ENCODE assay signal across 10 cellular contexts in the genomic region with DNA sequence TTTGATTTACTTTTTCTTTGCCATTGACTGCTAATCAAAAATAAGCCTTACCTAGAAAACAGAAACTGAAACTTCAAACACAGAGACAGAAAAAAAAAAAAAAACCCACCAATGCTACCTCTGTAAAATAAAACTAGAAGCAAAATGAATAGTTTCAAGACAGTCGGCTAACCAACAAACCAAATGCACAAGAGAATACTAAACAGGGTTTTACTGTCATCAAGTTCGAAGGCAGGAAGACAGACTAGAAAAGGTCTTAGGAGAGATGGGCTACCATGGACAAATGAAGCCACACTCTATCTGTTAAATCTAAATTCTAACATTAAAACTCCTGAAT. TPM values are rescaled to one million over a fixed set of nuclear protein-coding genes. Genes with fewer than 3 reads are reported as not detected.
DNase-seq lines count a peak whose midpoint lies in the region; ATAC-seq lines count a peak whose summit lies in the region.
"Had no signal": no experiment of that assay in that cellular context is flagged by ENCODE, and none has a peak within 500 bp of the region (broad histone marks: within the 10 kb centered on the region; RNA-seq: fewer than 3 reads in every experiment).

No MANE protein-coding gene starts in this region.

- no peaks in the 10 kb centered on the region for H3K9me3 ChIP-seq in CD8-positive, alpha-beta memory T cell (ENCODE audit: low read length)

- CTCF ChIA-PET in CD8-positive, alpha-beta memory T cell (lab: Charles Lee): no interaction called here

- H3K27ac Mint-ChIP-seq in CD8-positive, alpha-beta memory T cell: peak overlapping the region; percentile 83 to 99 (median 93)
- H3K27ac Mint-ChIP-seq in activated naive CD4-positive, alpha-beta T cell treated with anti-CD3 and anti-CD28 coated beads, Interleukin-2, amount 50 U/mL, for 72 hours: peak overlapping the region; percentile 90 to 91

- DNase-seq in CD8-positive, alpha-beta memory T cell: peak in 2 of 5 donors; percentile 10 to 17
- DNase-seq in activated naive CD4-positive, alpha-beta T cell treated with anti-CD3 and anti-CD28 coated beads, Interleukin-2, amount 50 U/mL, for 72 hours (ENCODE audit: low spot score in 2 of 2): no peak
- DNase-seq in NCI-H524 treated with DMSO at 0.1 percent for 48 hours (lab: John Stamatoyannopoulos, UW) (no peak), GF-D8 (lab: John Stamatoyannopoulos, UW) (no peak), NCI-H2196 (lab: John Stamatoyannopoulos, UW; ENCODE audit: unreplicated experiment) (no peak), NCI-H82 treated with DMSO at 0.1 percent for 48 hours (lab: John Stamatoyannopoulos, UW; ENCODE audit: unreplicated experiment) (no peak)
- DNase-seq: cortex of kidney had no signal

- ATAC-seq in GM19397 (IDR thresholded peaks at IDR 0.05; ENCODE audit: unreplicated experiment): peak; percentile 50
- peak; percentile 60 for ATAC-seq in HG03097 (IDR thresholded peaks at IDR 0.05; ENCODE audit: low FRiP score, unreplicated experiment)
- peak; percentile 46 to 47 for ATAC-seq in activated naive CD4-positive, alpha-beta T cell treated with anti-CD3 and anti-CD28 coated beads, Interleukin-2, amount 50 U/mL, for 72 hours

- POLR2A ChIA-PET in CD8-positive, alpha-beta memory T cell (lab: Charles Lee): no interaction called here

- no peaks in the 10 kb centered on the region for H3K9me3 Mint-ChIP-seq in CD8-positive, alpha-beta memory T cell
- H3K9me3 Mint-ChIP-seq in activated naive CD4-positive, alpha-beta T cell treated with anti-CD3 and anti-CD28 coated beads, Interleukin-2, amount 50 U/mL, for 72 hours: no peaks in the 10 kb centered on the region

- H3K4me3 Mint-ChIP-seq in CD8-positive, alpha-beta memory T cell: peak overlapping the region; percentile 75 to 90 (median 84)

- H3K27me3 ChIP-seq in CD8-positive, alpha-beta memory T cell (ENCODE audit: insufficient read depth, low read length, poor library complexity, severe bottlenecking): no peaks in the 10 kb centered on the region

- peak overlapping the region; percentile 0 for H3K4me3 ChIP-seq in CD8-positive, alpha-beta memory T cell (ENCODE audit: low read length)
- H3K4me3 ChIP-seq: lung had no signal

- H3K4me1 ChIP-seq in CD8-positive, alpha-beta memory T cell (ENCODE audit: insufficient read depth, low read length): peaks cover 12% of the 10 kb centered on the region

- no peaks in the 10 kb centered on the region for H3K27me3 Mint-ChIP-seq in CD8-positive, alpha-beta memory T cell

- H3K36me3 ChIP-seq in CD8-positive, alpha-beta memory T cell (ENCODE audit: insufficient read depth, low read length): peaks cover 15% of the 10 kb centered on the region

- peaks cover 0 to 44% (median 5%) of the 10 kb centered on the region in 3 donors for H3K36me3 Mint-ChIP-seq in CD8-positive, alpha-beta memory T cell
- H3K36me3 Mint-ChIP-seq in activated naive CD4-positive, alpha-beta T cell treated with anti-CD3 and anti-CD28 coated beads, Interleukin-2, amount 50 U/mL, for 72 hours: peaks cover 11 to 66% of the 10 kb centered on the region in 2 donors

- H3K4me1 Mint-ChIP-seq in CD8-positive, alpha-beta memory T cell: peaks cover 27 to 42% (median 33%) of the 10 kb centered on the region in 3 donors

- peak overlapping the region; percentile 5 for H3K27ac ChIP-seq in CD8-positive, alpha-beta memory T cell (ENCODE audit: low read depth, low read length)

RNA-seq across cellular contexts. Expression of a gene that starts 59.5 kb away (rescaled TPM):
- 10 to 100 TPM; 61.4 to 64.8 TPM for total RNA-seq in CD8-positive, alpha-beta memory T cell
- 21.7 TPM for polyA plus RNA-seq in CD8-positive, alpha-beta memory T cell
- total RNA-seq in activated naive CD4-positive, alpha-beta T cell treated with anti-CD3 and anti-CD28 coated beads, Interleukin-2, amount 50 U/mL, for 72 hours: 10 to 100 TPM; 46.8 to 67.1 TPM
